1 cellular context compared by ENCODE assay signal in genomic region chr17:81365601-81366585, GRCh38.
TF ChIP-seq lines count a peak whose summit lies in the region.

No MANE protein-coding gene starts in this region.

TF ChIP-seq in H1, 55 proteins besides CTCF, POLR2A, EP300 and RAD21 (continued from another document):
- no peak for TF ChIP-seq JUND (IDR thresholded peaks at IDR 0.05; ENCODE audit: low read length)
- TF ChIP-seq, protein P1, sequence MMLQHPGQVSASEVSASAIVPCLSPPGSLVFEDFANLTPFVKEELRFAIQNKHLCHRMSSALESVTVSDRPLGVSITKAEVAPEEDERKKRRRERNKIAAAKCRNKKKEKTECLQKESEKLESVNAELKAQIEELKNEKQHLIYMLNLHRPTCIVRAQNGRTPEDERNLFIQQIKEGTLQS (IDR thresholded peaks at IDR 0.05; ENCODE audit: insufficient read depth, low read depth, low read length), result no peak
